In the genomic region with DNA sequence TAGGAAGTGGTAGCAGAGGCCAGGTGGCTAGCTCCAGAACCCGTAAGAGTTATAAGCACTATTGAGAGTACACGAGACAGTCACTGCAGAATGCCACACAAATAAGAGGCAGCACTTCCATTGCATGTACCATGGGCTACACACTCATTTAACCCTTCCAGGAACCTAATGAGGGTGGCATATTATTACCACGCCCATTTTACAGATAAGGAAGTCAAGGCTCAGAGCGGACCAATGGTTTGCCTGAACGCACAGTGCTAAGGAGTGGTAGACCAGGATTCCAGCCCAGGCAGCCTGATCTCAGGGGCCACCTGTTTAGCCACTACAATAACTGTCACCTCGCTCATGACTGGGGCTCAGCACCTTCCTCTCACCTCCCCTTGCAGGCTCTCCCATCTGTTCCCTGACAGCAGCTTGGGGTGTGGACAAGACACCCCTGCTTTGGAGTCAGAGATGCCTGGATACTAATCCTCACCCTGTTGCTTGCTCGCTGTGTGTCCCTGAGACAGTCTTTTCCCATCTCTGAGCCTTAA, we compare ENCODE assay signal across 21 cellular contexts. TPM values are rescaled to one million over a fixed set of nuclear protein-coding genes. Genes with fewer than 3 reads are reported as not detected.
DNase-seq lines count a peak whose midpoint lies in the region; ATAC-seq and FAIRE-seq lines count a peak whose summit lies in the region.
"Had no signal": no experiment of that assay in that cellular context is flagged by ENCODE, and none has a peak within 500 bp of the region (broad histone marks: within the 10 kb centered on the region; RNA-seq: fewer than 3 reads in every experiment).

No MANE protein-coding gene starts in this region.

- peak overlapping the region; percentile 22 for H3K27ac Mint-ChIP-seq in activated T-cell treated with anti-CD3 and anti-CD28 coated beads, Interleukin-2, amount 50 U/mL, for 24 hours
- H3K27ac Mint-ChIP-seq in activated T-cell treated with anti-CD3 and anti-CD28 coated beads, Interleukin-2, amount 50 U/mL, for 72 hours, result no peak overlapping the region
- peak overlapping the region; percentile 83 to 98 (median 94) for H3K27ac Mint-ChIP-seq in IgD-negative memory B cell
- peak overlapping the region; percentile 90 for H3K27ac Mint-ChIP-seq in activated T-helper 1 cell treated with anti-CD3 and anti-CD28 coated beads, Interleukin-12 subunit alpha, Interleukin-12 subunit beta, Interleukin-2, Interleukin-4 antibody, amounts not matched to agents 30 ng/mL and 10 ng/mL and 1 ng/mL, durations not matched to agents 14 hours and 24 hours and 36 hours

- no peak for ATAC-seq in activated T-cell treated with anti-CD3 and anti-CD28 coated beads, Interleukin-2, amount 50 U/mL, for 72 hours (replicated peaks in 1 of 2)
- ATAC-seq in HG02973 (IDR thresholded peaks at IDR 0.05; ENCODE audit: unreplicated experiment), result no peak
- ATAC-seq in HG02759 (IDR thresholded peaks at IDR 0.05; ENCODE audit: unreplicated experiment), result no peak
- ATAC-seq: upper lobe of right lung had no signal

- no peak for FAIRE-seq in small intestine (lab: Jason Lieb, UNC)
- FAIRE-seq: astrocyte, D721Med had no signal

- no peaks in the 10 kb centered on the region for H3K27me3 ChIP-seq in small intestine (ENCODE audit: control insufficient read depth in 2 of 2, insufficient read depth in 2 of 2, low read length in 2 of 2)
- H3K27me3 ChIP-seq: upper lobe of right lung had no signal

- H3K9me3 Mint-ChIP-seq in activated T-cell treated with anti-CD3 and anti-CD28 coated beads, Interleukin-2, amount 50 U/mL, for 24 hours, result no peaks in the 10 kb centered on the region
- H3K9me3 Mint-ChIP-seq in activated T-cell treated with anti-CD3 and anti-CD28 coated beads, Interleukin-2, amount 50 U/mL, for 72 hours, result no peaks in the 10 kb centered on the region
- no peaks in the 10 kb centered on the region for H3K9me3 Mint-ChIP-seq in IgD-negative memory B cell
- H3K9me3 Mint-ChIP-seq in activated T-helper 1 cell treated with anti-CD3 and anti-CD28 coated beads, Interleukin-12 subunit alpha, Interleukin-12 subunit beta, Interleukin-2, Interleukin-4 antibody, amounts not matched to agents 30 ng/mL and 10 ng/mL and 1 ng/mL, durations not matched to agents 14 hours and 24 hours and 36 hours, result no peaks in the 10 kb centered on the region
- H3K9me3 Mint-ChIP-seq: immature natural killer cell had no signal

- no peak overlapping the region for H3K4me3 Mint-ChIP-seq in activated T-cell treated with anti-CD3 and anti-CD28 coated beads, Interleukin-2, amount 50 U/mL, for 24 hours
- H3K4me3 Mint-ChIP-seq in activated T-cell treated with anti-CD3 and anti-CD28 coated beads, Interleukin-2, amount 50 U/mL, for 72 hours, result no peak overlapping the region
- H3K4me3 Mint-ChIP-seq in IgD-negative memory B cell, result peak overlapping the region in 3 of 4 donors; percentile 52 to 93 (median 72)
- no peak overlapping the region for H3K4me3 Mint-ChIP-seq in activated T-helper 1 cell treated with anti-CD3 and anti-CD28 coated beads, Interleukin-12 subunit alpha, Interleukin-12 subunit beta, Interleukin-2, Interleukin-4 antibody, amounts not matched to agents 30 ng/mL and 10 ng/mL and 1 ng/mL, durations not matched to agents 14 hours and 24 hours and 36 hours
- H3K4me3 Mint-ChIP-seq: immature natural killer cell had no signal

- no peaks in the 10 kb centered on the region for H3K27me3 Mint-ChIP-seq in activated T-cell treated with anti-CD3 and anti-CD28 coated beads, Interleukin-2, amount 50 U/mL, for 24 hours
- H3K27me3 Mint-ChIP-seq in activated T-cell treated with anti-CD3 and anti-CD28 coated beads, Interleukin-2, amount 50 U/mL, for 72 hours (ENCODE audit: low read depth), result no peaks in the 10 kb centered on the region
- no peaks in the 10 kb centered on the region for H3K27me3 Mint-ChIP-seq in IgD-negative memory B cell
- H3K27me3 Mint-ChIP-seq in activated T-helper 1 cell treated with anti-CD3 and anti-CD28 coated beads, Interleukin-12 subunit alpha, Interleukin-12 subunit beta, Interleukin-2, Interleukin-4 antibody, amounts not matched to agents 30 ng/mL and 10 ng/mL and 1 ng/mL, durations not matched to agents 14 hours and 24 hours and 36 hours (ENCODE audit: insufficient read depth), result peaks cover 2% of the 10 kb centered on the region

- H3K4me3 ChIP-seq in small intestine (ENCODE audit: low read depth in 1 of 2, low read length in 2 of 2), result no peak overlapping the region
- H3K4me3 ChIP-seq: coronary artery, sigmoid colon, upper lobe of right lung had no signal

- H3K36me3 ChIP-seq in small intestine (ENCODE audit: control insufficient read depth in 2 of 2, insufficient read depth in 2 of 2, low read length in 2 of 2), result no peaks in the 10 kb centered on the region
- H3K36me3 ChIP-seq: sigmoid colon, upper lobe of right lung had no signal

- no peak overlapping the region for H3K27ac ChIP-seq in small intestine (ENCODE audit: low read depth in 1 of 2, low read length in 1 of 2)
- H3K27ac ChIP-seq: coronary artery, sigmoid colon, upper lobe of right lung had no signal

- H3K9me3 ChIP-seq in small intestine (ENCODE audit: control insufficient read depth, low read depth), result no peaks in the 10 kb centered on the region
- H3K9me3 ChIP-seq: sigmoid colon, upper lobe of right lung had no signal

- intact Hi-C loops in activated T-helper 1 cell treated with anti-CD3 and anti-CD28 coated beads, Interleukin-12 subunit alpha, Interleukin-12 subunit beta, Interleukin-2, Interleukin-4 antibody, amounts not matched to agents 30 ng/mL and 10 ng/mL and 1 ng/mL, durations not matched to agents 14 hours and 24 hours and 36 hours (cut with micrococcal nuclease), result no loop called here

- WGBS in small intestine, 3 donors, result 43 to 69% (median 68%) methylated on average over 7 of the region's 7 CpGs

- no peak for DNase-seq in activated T-cell treated with anti-CD3 and anti-CD28 coated beads, Interleukin-2, amount 50 U/mL, for 24 hours
- no peak for DNase-seq in activated T-cell treated with anti-CD3 and anti-CD28 coated beads, Interleukin-2, amount 50 U/mL, for 72 hours
- no peak for DNase-seq in activated T-helper 1 cell treated with anti-CD3 and anti-CD28 coated beads, Interleukin-12 subunit alpha, Interleukin-12 subunit beta, Interleukin-2, Interleukin-4 antibody, amounts not matched to agents 30 ng/mL and 10 ng/mL and 1 ng/mL, durations not matched to agents 14 hours and 24 hours and 36 hours (ENCODE audit: low spot score)
- DNase-seq in small intestine (peak; percentile 55), kidney tubule cell (ENCODE audit: low spot score) (no peak)
- DNase-seq: activated CD4-positive, CD25-positive, alpha-beta regulatory T cell; activated T-cell treated with anti-CD3 and anti-CD28 coated beads, Interleukin-2, amount 50 U/mL, for 1 hour; erythroblast; GOT3; immature natural killer cell; mammary epithelial cell; OCI-M1; sigmoid colon; stimulated activated CD4-positive, alpha-beta T cell treated with anti-CD3 and anti-CD28 coated beads, Interleukin-4, amount 100 ng/mL, for 4 hours; upper lobe of right lung had no signal

- H3K36me3 Mint-ChIP-seq in activated T-cell treated with anti-CD3 and anti-CD28 coated beads, Interleukin-2, amount 50 U/mL, for 24 hours (ENCODE audit: low read depth), result no peaks in the 10 kb centered on the region
- H3K36me3 Mint-ChIP-seq in activated T-cell treated with anti-CD3 and anti-CD28 coated beads, Interleukin-2, amount 50 U/mL, for 72 hours (ENCODE audit: insufficient read depth in 2 of 2), result peaks cover 0 to 4% of the 10 kb centered on the region in 2 donors
- peaks cover 6% of the 10 kb centered on the region for H3K36me3 Mint-ChIP-seq in IgD-negative memory B cell
- peaks cover 5% of the 10 kb centered on the region for H3K36me3 Mint-ChIP-seq in activated T-helper 1 cell treated with anti-CD3 and anti-CD28 coated beads, Interleukin-12 subunit alpha, Interleukin-12 subunit beta, Interleukin-2, Interleukin-4 antibody, amounts not matched to agents 30 ng/mL and 10 ng/mL and 1 ng/mL, durations not matched to agents 14 hours and 24 hours and 36 hours (ENCODE audit: low read depth)
- H3K36me3 Mint-ChIP-seq: immature natural killer cell had no signal

- H3K4me1 ChIP-seq in small intestine (ENCODE audit: control insufficient read depth in 2 of 2, insufficient read depth in 1 of 2, low read depth in 1 of 2, low read length in 1 of 2), result no peaks in the 10 kb centered on the region

- H3K4me1 Mint-ChIP-seq in activated T-cell treated with anti-CD3 and anti-CD28 coated beads, Interleukin-2, amount 50 U/mL, for 24 hours (ENCODE audit: low read depth), result peaks cover 80% of the 10 kb centered on the region
- H3K4me1 Mint-ChIP-seq in activated T-cell treated with anti-CD3 and anti-CD28 coated beads, Interleukin-2, amount 50 U/mL, for 72 hours (ENCODE audit: low read depth), result peaks cover 75% of the 10 kb centered on the region
- peaks cover 60 to 76% (median 66%) of the 10 kb centered on the region in 3 donors for H3K4me1 Mint-ChIP-seq in IgD-negative memory B cell
- H3K4me1 Mint-ChIP-seq in activated T-helper 1 cell treated with anti-CD3 and anti-CD28 coated beads, Interleukin-12 subunit alpha, Interleukin-12 subunit beta, Interleukin-2, Interleukin-4 antibody, amounts not matched to agents 30 ng/mL and 10 ng/mL and 1 ng/mL, durations not matched to agents 14 hours and 24 hours and 36 hours (ENCODE audit: low read depth), result peaks cover 72% of the 10 kb centered on the region

RNA-seq across cellular contexts. Expression of a gene that starts 54.9 kb away (rescaled TPM):
- total RNA-seq in activated T-cell treated with anti-CD3 and anti-CD28 coated beads, Interleukin-2, amount 50 U/mL, for 72 hours, result 10 to 100 TPM; 32.3 to 37.2 TPM
- polyA plus RNA-seq in IgD-negative memory B cell (74.0 TPM), small intestine (100 to 1,000 TPM in 2 of 3 donors, 10 to 100 TPM in 1; 78.1 to 135 (median 115) TPM)
- 20.8 and 22.9 TPM in 2 replicates for total RNA-seq in activated T-helper 1 cell treated with anti-CD3 and anti-CD28 coated beads, Interleukin-12 subunit alpha, Interleukin-12 subunit beta, Interleukin-2, Interleukin-4 antibody, amounts not matched to agents 30 ng/mL and 10 ng/mL and 1 ng/mL, durations not matched to agents 14 hours and 24 hours and 36 hours

Comparison
In these comparisons a context has a peak if more than half of its experiments do, and no peak if none do; other contexts are left out.
1. H3K4me3 Mint-ChIP-seq: peak in IgD-negative memory B cell (3 of 4); none in activated T-cell treated with anti-CD3 and anti-CD28 coated beads, Interleukin-2, amount 50 U/mL, for 24 hours (single experiment), activated T-cell treated with anti-CD3 and anti-CD28 coated beads, Interleukin-2, amount 50 U/mL, for 72 hours (0 of 2) and activated T-helper 1 cell treated with anti-CD3 and anti-CD28 coated beads, Interleukin-12 subunit alpha, Interleukin-12 subunit beta, Interleukin-2, Interleukin-4 antibody, amounts not matched to agents 30 ng/mL and 10 ng/mL and 1 ng/mL, durations not matched to agents 14 hours and 24 hours and 36 hours (single experiment).